In the genomic region with DNA sequence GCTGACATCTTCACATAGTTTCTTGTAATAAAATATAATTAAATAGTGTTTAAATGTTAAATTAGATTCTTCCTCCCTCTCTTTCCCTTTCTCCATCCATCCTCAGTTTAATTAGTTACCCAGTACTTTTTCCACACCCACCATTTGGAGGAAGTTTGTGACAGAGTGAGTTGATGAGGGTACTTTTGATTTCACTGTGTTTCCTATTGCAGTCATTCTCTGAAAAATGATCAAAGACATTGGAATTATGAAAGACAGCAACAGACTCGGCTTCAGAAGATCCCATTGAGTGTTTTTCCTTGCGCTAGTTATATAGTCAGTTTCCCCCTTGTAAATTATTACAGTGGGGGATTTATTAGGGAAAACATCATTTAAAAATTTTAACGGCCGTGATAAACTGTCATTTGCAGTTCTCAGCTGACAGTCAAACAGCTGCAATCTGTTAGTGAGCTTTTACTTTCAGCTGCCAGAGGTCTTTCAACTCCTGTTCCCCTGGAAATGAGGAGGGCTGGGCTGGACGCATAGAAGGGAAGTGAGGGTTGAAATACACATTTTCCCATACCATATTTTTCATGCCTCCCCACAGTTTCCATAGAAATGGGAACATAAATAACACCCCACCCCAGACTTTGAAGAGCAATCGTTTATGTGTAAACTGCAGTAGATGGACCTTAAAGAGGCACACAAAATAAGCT, we compare ENCODE assay signal across 10 cellular contexts.
A peak's percentile ranks its signal among the peaks of the same experiment; 100 is the strongest.
DNase-seq lines count a peak whose midpoint lies in the region; ATAC-seq and TF ChIP-seq lines count a peak whose summit lies in the region.
"Had no signal": no experiment of that assay in that cellular context is flagged by ENCODE, and none has a peak within 500 bp of the region (broad histone marks: within the 10 kb centered on the region; RNA-seq: fewer than 3 reads in every experiment).

No MANE protein-coding gene starts in this region.

- no peaks in the 10 kb centered on the region for H3K27me3 ChIP-seq in CD8-positive, alpha-beta memory T cell (ENCODE audit: insufficient read depth, low read length, poor library complexity, severe bottlenecking)
- no peaks in the 10 kb centered on the region for H3K27me3 ChIP-seq in HL-60 (ENCODE audit: insufficient read depth, poor library complexity, severe bottlenecking)

- no peaks in the 10 kb centered on the region for H3K9me3 ChIP-seq in CD8-positive, alpha-beta memory T cell (ENCODE audit: low read length)

- no peak for DNase-seq in CD8-positive, alpha-beta memory T cell
- peak in 1 of 2 experiments; percentile 48 for DNase-seq in HL-60 (ENCODE audit: low read depth in 1 of 2, low spot score in 1 of 2)
- no peak for DNase-seq in activated naive CD8-positive, alpha-beta T cell treated with anti-CD3 and anti-CD28 coated beads for 36 hours
- DNase-seq in myocyte (ENCODE audit: low read depth): peak; percentile 54
- no peak for DNase-seq in cortex of kidney (lab: John Stamatoyannopoulos, UW)
- DNase-seq: NCI-H82 had no signal

- H3K27ac Mint-ChIP-seq in CD8-positive, alpha-beta memory T cell: peak overlapping the region in 5 of 8 donors; percentile 15 to 80 (median 44)
- H3K27ac Mint-ChIP-seq in activated naive CD8-positive, alpha-beta T cell treated with anti-CD3 and anti-CD28 coated beads for 36 hours: peak overlapping the region; percentile 30

- H3K36me3 ChIP-seq in CD8-positive, alpha-beta memory T cell (ENCODE audit: insufficient read depth, low read length): no peaks in the 10 kb centered on the region

- H3K27ac ChIP-seq in CD8-positive, alpha-beta memory T cell (ENCODE audit: low read depth, low read length): no peak overlapping the region
- peak overlapping the region; percentile 61 for H3K27ac ChIP-seq in HL-60 (replicated peaks)

- H3K4me1 ChIP-seq in CD8-positive, alpha-beta memory T cell (ENCODE audit: insufficient read depth, low read length): no peaks in the 10 kb centered on the region

- H3K27me3 Mint-ChIP-seq in CD8-positive, alpha-beta memory T cell: no peaks in the 10 kb centered on the region
- H3K27me3 Mint-ChIP-seq in activated naive CD8-positive, alpha-beta T cell treated with anti-CD3 and anti-CD28 coated beads for 36 hours: no peaks in the 10 kb centered on the region

- peak overlapping the region in 5 of 7 donors; percentile 13 to 60 (median 42) for H3K4me3 Mint-ChIP-seq in CD8-positive, alpha-beta memory T cell
- H3K4me3 Mint-ChIP-seq in activated naive CD8-positive, alpha-beta T cell treated with anti-CD3 and anti-CD28 coated beads for 36 hours: peak overlapping the region; percentile 56
- H3K4me3 Mint-ChIP-seq: neural crest cell had no signal

- ATAC-seq in HG03039 (IDR thresholded peaks at IDR 0.05; ENCODE audit: unreplicated experiment) (no peak), GM19452 (IDR thresholded peaks at IDR 0.05; ENCODE audit: unreplicated experiment) (no peak), GM21825 (IDR thresholded peaks at IDR 0.05; ENCODE audit: unreplicated experiment) (no peak)

- no peak overlapping the region for H3K4me3 ChIP-seq in CD8-positive, alpha-beta memory T cell (ENCODE audit: low read length)
- H3K4me3 ChIP-seq in HL-60 (replicated peaks; ENCODE audit: insufficient read depth, low read length): no peak overlapping the region

- POLR2A ChIA-PET in CD8-positive, alpha-beta memory T cell (lab: Charles Lee): no interaction called here

- H3K36me3 Mint-ChIP-seq in CD8-positive, alpha-beta memory T cell: peaks cover 0 to 4% (median 3%) of the 10 kb centered on the region in 3 donors
- H3K36me3 Mint-ChIP-seq in activated naive CD8-positive, alpha-beta T cell treated with anti-CD3 and anti-CD28 coated beads for 36 hours: no peaks in the 10 kb centered on the region

- CTCF ChIA-PET in CD8-positive, alpha-beta memory T cell (lab: Charles Lee): interaction anchor here (0.9 kb wide), 1 partner anchor 8 kb away, joined by 3 read pairs; no protein-coding TSS in a partner anchor

- H3K9me3 Mint-ChIP-seq in CD8-positive, alpha-beta memory T cell: no peaks in the 10 kb centered on the region
- no peaks in the 10 kb centered on the region for H3K9me3 Mint-ChIP-seq in activated naive CD8-positive, alpha-beta T cell treated with anti-CD3 and anti-CD28 coated beads for 36 hours
- H3K9me3 Mint-ChIP-seq: neural crest cell had no signal

- no peak for TF ChIP-seq CTCF in HL-60 (IDR thresholded peaks at IDR 0.05; ENCODE audit: insufficient read depth, low read length)

- H3K4me1 Mint-ChIP-seq in CD8-positive, alpha-beta memory T cell: peaks cover 10 to 24% (median 16%) of the 10 kb centered on the region in 3 donors
- peaks cover 10% of the 10 kb centered on the region for H3K4me1 Mint-ChIP-seq in activated naive CD8-positive, alpha-beta T cell treated with anti-CD3 and anti-CD28 coated beads for 36 hours
